8 cellular contexts compared by ENCODE assay signal in genomic region chr7:100563809-100564400, GRCh38. TPM values are rescaled to one million over a fixed set of nuclear protein-coding genes. Genes with fewer than 3 reads are reported as not detected.
DNase-seq lines count a peak whose midpoint lies in the region; ATAC-seq and TF ChIP-seq lines count a peak whose summit lies in the region.

No MANE protein-coding gene starts in this region.

- H2AFZ ChIP-seq in PC-9, result no peak overlapping the region

- H4K20me1 ChIP-seq in PC-9 (ENCODE audit: insufficient read depth), result no peaks in the 10 kb centered on the region

- H3K79me2 ChIP-seq in PC-9 (ENCODE audit: low read depth), result no peaks in the 10 kb centered on the region

- H3K4me2 ChIP-seq in PC-9, result no peak overlapping the region

- TF ChIP-seq CTCF in PC-9 (conservative IDR thresholded peaks at IDR 0.05) (peak; percentile 96), fibroblast of mammary gland (conservative IDR thresholded peaks at IDR 0.05; ENCODE audit: control insufficient read depth, insufficient read depth, low read depth, low read length) (peak; percentile 95), neural crest cell (conservative IDR thresholded peaks at IDR 0.05) (peak; percentile 85), thoracic aorta (IDR thresholded peaks at IDR 0.05) (peak; percentile 95)

- CTCF ChIA-PET in CD4-positive, alpha-beta memory T cell (lab: Charles Lee; ENCODE audit: partially characterized antibody), result interaction anchor here (0.6 to 13.2 kb wide), 29 partner anchors 10 to 387 kb away, joined by 3 to 266 read pairs (median 5); partner anchors contain the start of genes AGFG2, FBXO24, GIGYF1 and GPC2
- CTCF ChIA-PET in HEK293T (lab: Yijun Ruan, JAX) (interaction anchor here (0.6 to 2.1 kb wide), 8 partner anchors 9 to 135 kb away, joined by 3 to 8 read pairs (median 5); no protein-coding TSS in a partner anchor), PC-9 (lab: Charles Lee) (interaction anchor here (0.6 to 0.9 kb wide), 2 partner anchors 22 to 102 kb away, joined by 5 to 16 read pairs; no protein-coding TSS in a partner anchor)

- POLR2A ChIA-PET in CD4-positive, alpha-beta memory T cell (lab: Charles Lee; ENCODE audit: partially characterized antibody), result interaction anchor here (0.8 to 12.1 kb wide), 14 partner anchors 15 to 135 kb away, joined by 3 to 307 read pairs (median 4); partner anchors contain the start of genes FBXO24, GNB2, LRCH4 and MEPCE
- POLR2A ChIA-PET in HEK293T (lab: Yijun Ruan, JAX), result interaction anchor here (0.9 to 1.7 kb wide), 2 partner anchors 23 to 25 kb away, joined by 3 to 8 read pairs; partner anchors contain the start of gene FBXO24
- POLR2A ChIA-PET in PC-9 (lab: Charles Lee; ENCODE audit: unreplicated experiment), result interaction anchor here (0.7 kb wide), 1 partner anchor 1799 kb away, joined by 7 read pairs; no protein-coding TSS in a partner anchor

- peaks cover 17% of the 10 kb centered on the region for H3F3A ChIP-seq in PC-9 (ENCODE audit: insufficient read depth, low read depth)

- no peaks in the 10 kb centered on the region for H3K9me3 ChIP-seq in CD4-positive, alpha-beta memory T cell (ENCODE audit: control insufficient read depth in 1 of 2, low read length in 2 of 2)
- H3K9me3 ChIP-seq in PC-9 (ENCODE audit: insufficient read depth, low read depth) (no peaks in the 10 kb centered on the region), thoracic aorta (no peaks in the 10 kb centered on the region)

- no peaks in the 10 kb centered on the region for H3K27me3 Mint-ChIP-seq in CD4-positive, alpha-beta memory T cell
- H3K27me3 Mint-ChIP-seq in neural crest cell (ENCODE audit: low read depth), result peaks cover 2% of the 10 kb centered on the region

- ATAC-seq in thoracic aorta (ENCODE audit: insufficient number of reproducible peaks, low FRiP score, low read depth) (no peak), GM18858 (IDR thresholded peaks at IDR 0.05; ENCODE audit: unreplicated experiment) (no peak)

- H3K36me3 Mint-ChIP-seq in CD4-positive, alpha-beta memory T cell, result peaks cover 8 to 33% of the 10 kb centered on the region in 2 donors
- H3K36me3 Mint-ChIP-seq in neural crest cell (ENCODE audit: low read depth), result no peaks in the 10 kb centered on the region

- no peaks in the 10 kb centered on the region for H3K9me3 Mint-ChIP-seq in CD4-positive, alpha-beta memory T cell
- no peaks in the 10 kb centered on the region for H3K9me3 Mint-ChIP-seq in neural crest cell

- H3K27ac Mint-ChIP-seq in CD4-positive, alpha-beta memory T cell, result peak overlapping the region; percentile 39 to 84 (median 59)
- no peak overlapping the region for H3K27ac Mint-ChIP-seq in neural crest cell (ENCODE audit: unreplicated experiment)

- H3K4me3 ChIP-seq in CD4-positive, alpha-beta memory T cell (ENCODE audit: low read length in 2 of 2), result no peak overlapping the region
- H3K4me3 ChIP-seq in PC-9 (no peak overlapping the region), fibroblast of mammary gland (ENCODE audit: control insufficient read depth, low read depth, low read length) (no peak overlapping the region), thoracic aorta (no peak overlapping the region)

- H3K27ac ChIP-seq in CD4-positive, alpha-beta memory T cell (ENCODE audit: low read depth, low read length), result peak overlapping the region; percentile 32
- no peak overlapping the region for H3K27ac ChIP-seq in PC-9
- H3K27ac ChIP-seq in thoracic aorta, result no peak overlapping the region

- no peaks in the 10 kb centered on the region for H3K9me2 ChIP-seq in PC-9 (ENCODE audit: insufficient read depth)

- no TSS peak for BruUV-seq in PC-9 (replicated peaks; lab: Mats Ljungman, UMichigan)

- intact Hi-C loops in CD4-positive, alpha-beta memory T cell (cut with micrococcal nuclease), result loop anchor here (1.0 kb wide), 4 partner anchors 24 to 161 kb away; no protein-coding TSS in a partner anchor
- intact Hi-C loops in PC-9 (cut with micrococcal nuclease; ENCODE audit: unreplicated experiment), result loop anchor here (1.0 to 2.0 kb wide), 3 partner anchors 25 to 127 kb away; partner anchors contain the start of gene GNB2

- H3K27me3 ChIP-seq in CD4-positive, alpha-beta memory T cell (ENCODE audit: insufficient read depth, low read length), result no peaks in the 10 kb centered on the region
- no peaks in the 10 kb centered on the region for H3K27me3 ChIP-seq in PC-9 (ENCODE audit: insufficient read depth, low read depth)
- H3K27me3 ChIP-seq in thoracic aorta (replicated peaks; ENCODE audit: insufficient read depth), result no peaks in the 10 kb centered on the region

- peaks cover 27% of the 10 kb centered on the region for H3K36me3 ChIP-seq in CD4-positive, alpha-beta memory T cell (ENCODE audit: insufficient read depth, low read length)
- H3K36me3 ChIP-seq in PC-9 (ENCODE audit: low read depth), result no peaks in the 10 kb centered on the region
- peaks cover 17% of the 10 kb centered on the region for H3K36me3 ChIP-seq in thoracic aorta

- H3K4me3 Mint-ChIP-seq in CD4-positive, alpha-beta memory T cell, result no peak overlapping the region
- no peak overlapping the region for H3K4me3 Mint-ChIP-seq in neural crest cell

- H3K4me1 ChIP-seq in CD4-positive, alpha-beta memory T cell (ENCODE audit: insufficient read depth, low read length), result peaks cover 29% of the 10 kb centered on the region
- H3K4me1 ChIP-seq in PC-9 (replicated peaks; ENCODE audit: insufficient read depth), result 0 out of 2 replicates have a peak, but pooled peaks cover 8% of the 10 kb centered on the region
- H3K4me1 ChIP-seq in thoracic aorta (ENCODE audit: control insufficient read depth in 1 of 2, low read depth in 2 of 2), result no peaks in the 10 kb centered on the region

- peaks cover 16 to 40% (median 29%) of the 10 kb centered on the region in 4 donors for H3K4me1 Mint-ChIP-seq in CD4-positive, alpha-beta memory T cell
- peaks cover 30% of the 10 kb centered on the region for H3K4me1 Mint-ChIP-seq in neural crest cell

- DNase-seq in CD4-positive, alpha-beta memory T cell, result peak; percentile 74 to 80 (median 77)
- DNase-seq in HEK293T (ENCODE audit: extremely low spot score), result peak; percentile 79
- peak in 1 of 2 experiments; percentile 80 for DNase-seq in PC-9
- DNase-seq in activated T-cell treated with anti-CD3 and anti-CD28 coated beads, Interleukin-2, amount 50 U/mL, for 48 hours, result peak; percentile 89 to 90
- DNase-seq in fibroblast of mammary gland (ENCODE audit: low read depth), result peak; percentile 64
- peak; percentile 90 for DNase-seq in neural crest cell (ENCODE audit: low read depth, low spot score)
- DNase-seq in thoracic aorta (ENCODE audit: low spot score), result peak; percentile 58

TF ChIP-seq in HEK293T, 16 proteins besides CTCF, POLR2A, EP300 and RAD21:
- TF ChIP-seq L3MBTL2 (conservative IDR thresholded peaks at IDR 0.05), result no peak
- TF ChIP-seq LEF1 (IDR thresholded peaks at IDR 0.05; ENCODE audit: borderline replicate concordance), result no peak
- no peak for TF ChIP-seq ZNF384 (IDR thresholded peaks at IDR 0.05)
- TF ChIP-seq NFRKB (IDR thresholded peaks at IDR 0.05), result no peak
- TF ChIP-seq TARDBP (IDR thresholded peaks at IDR 0.05), result no peak
- no peak for TF ChIP-seq FOXK2 (IDR thresholded peaks at IDR 0.05)
- no peak for TF ChIP-seq SP1 (IDR thresholded peaks at IDR 0.05)
- no peak for TF ChIP-seq FOXA1 (IDR thresholded peaks at IDR 0.05)
- TF ChIP-seq ARNT (IDR thresholded peaks at IDR 0.05), result no peak
TF ChIP-seq in HEK293T: peak in this region for 0.

RNA-seq across cellular contexts. Expression of gene SAP25, which starts 9.8 kb away (rescaled TPM):
- total RNA-seq in CD4-positive, alpha-beta memory T cell, result 100 to 1,000 TPM; 119 to 126 TPM
- polyA plus RNA-seq in CD4-positive, alpha-beta memory T cell, result under 1 TPM in 1 of 2 donors, not detected in 1; 0.72 TPM
- 11.0 and 15.3 TPM in 2 replicates for total RNA-seq in PC-9 (2021)
- 3.4 and 4.6 TPM in 2 replicates for total RNA-seq in neural crest cell
- 1 to 10 TPM in 1 of 2 donors, under 1 TPM in 1; 0.81 to 1.1 TPM for total RNA-seq in thoracic aorta

RNA-seq across cellular contexts. Expression of gene LRCH4, which starts 22.0 kb away (rescaled TPM):
- 100 to 1,000 TPM; 392 to 412 TPM for total RNA-seq in CD4-positive, alpha-beta memory T cell
- 100 to 1,000 TPM; 119 to 167 TPM for polyA plus RNA-seq in CD4-positive, alpha-beta memory T cell
- total RNA-seq in PC-9 (2021) (86.6 and 89.6 TPM in 2 replicates), neural crest cell (44.2 and 46.6 TPM in 2 replicates), thoracic aorta (100 to 1,000 TPM in 1 of 2 donors, 10 to 100 TPM in 1; 99.8 to 131 TPM)

RNA-seq across cellular contexts. Expression of gene FBXO24, which starts 22.2 kb away (rescaled TPM):
- 1 to 10 TPM; 1.6 to 2.1 TPM for total RNA-seq in CD4-positive, alpha-beta memory T cell
- under 1 TPM; 0.36 to 0.77 TPM for polyA plus RNA-seq in CD4-positive, alpha-beta memory T cell
- total RNA-seq in PC-9 (2021), result 2.7 and 4.6 TPM in 2 replicates
- 0.50 and 0.61 TPM in 2 replicates for total RNA-seq in neural crest cell
- not detected for total RNA-seq in thoracic aorta

RNA-seq across cellular contexts. Expression of gene AGFG2, which starts 24.9 kb away (rescaled TPM):
- total RNA-seq in CD4-positive, alpha-beta memory T cell, result 10 to 100 TPM; 56.6 to 58.3 TPM
- 10 to 100 TPM; 19.7 to 35.6 TPM for polyA plus RNA-seq in CD4-positive, alpha-beta memory T cell
- total RNA-seq in PC-9 (2021) (30.4 and 35.2 TPM in 2 replicates), neural crest cell (11.6 and 13.3 TPM in 2 replicates), thoracic aorta (10 to 100 TPM; 39.4 to 51.6 TPM)

RNA-seq across cellular contexts. Expression of gene PCOLCE, which starts 38.3 kb away (rescaled TPM):
- total RNA-seq in CD4-positive, alpha-beta memory T cell, result 10 to 100 TPM in 1 of 2 experiments, 1 to 10 TPM in 1; 7.2 to 10.6 TPM
- polyA plus RNA-seq in CD4-positive, alpha-beta memory T cell, result 1 to 10 TPM; 1.3 to 1.6 TPM
- total RNA-seq in PC-9 (2021) (25.1 and 35.2 TPM in 2 replicates), neural crest cell (13.7 and 16.7 TPM in 2 replicates), thoracic aorta (100 to 1,000 TPM; 130 to 140 TPM)
